In the genomic region with DNA sequence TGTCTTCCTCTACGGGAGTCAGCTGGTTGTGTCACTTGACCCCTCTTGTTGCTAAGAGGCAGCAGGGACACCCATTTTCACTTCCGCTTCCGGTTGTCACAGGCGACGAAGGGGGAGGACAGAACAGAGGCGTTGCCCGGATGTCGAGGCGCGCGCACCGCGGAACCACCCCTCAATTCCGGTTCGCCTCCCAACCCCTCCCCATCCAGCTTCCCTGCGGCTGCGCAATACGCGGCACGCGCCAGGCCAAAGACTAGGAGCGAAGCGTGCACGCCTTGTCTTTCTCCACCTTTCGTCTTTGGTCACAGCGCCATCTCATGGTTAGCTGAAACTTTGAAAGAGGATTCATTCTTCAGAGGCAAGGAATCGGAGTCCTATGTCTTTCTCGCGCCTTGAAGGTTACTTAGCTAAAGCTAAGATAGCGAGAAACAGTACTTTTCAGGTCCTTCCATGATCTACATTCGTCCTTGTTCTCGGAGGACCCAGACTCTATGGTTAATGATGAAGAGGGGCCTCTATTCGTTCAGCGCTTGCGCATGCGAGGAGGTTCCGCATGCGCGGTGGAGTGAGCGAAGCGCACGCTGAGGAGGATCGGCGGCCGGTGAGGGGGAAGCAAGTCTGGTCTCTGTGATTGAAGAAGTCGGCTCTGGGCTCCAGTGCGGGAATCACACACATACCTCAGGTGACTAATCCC, we compare ENCODE assay signal across 1 cellular context.
TF ChIP-seq lines count a peak whose summit lies in the region.

A gene (minus strand): TSS at position 30 of the 694 bp plus-strand sequence. CDS start 106 bp downstream, outside the sequence.
A gene (plus strand): TSS at position 554 of the 694 bp plus-strand sequence. CDS start 4,440 bp downstream, outside the sequence.

TF ChIP-seq in GM12878, 131 proteins besides CTCF, POLR2A, EP300 and RAD21 (continued from another document and continues in another):
- TF ChIP-seq, protein P1, sequence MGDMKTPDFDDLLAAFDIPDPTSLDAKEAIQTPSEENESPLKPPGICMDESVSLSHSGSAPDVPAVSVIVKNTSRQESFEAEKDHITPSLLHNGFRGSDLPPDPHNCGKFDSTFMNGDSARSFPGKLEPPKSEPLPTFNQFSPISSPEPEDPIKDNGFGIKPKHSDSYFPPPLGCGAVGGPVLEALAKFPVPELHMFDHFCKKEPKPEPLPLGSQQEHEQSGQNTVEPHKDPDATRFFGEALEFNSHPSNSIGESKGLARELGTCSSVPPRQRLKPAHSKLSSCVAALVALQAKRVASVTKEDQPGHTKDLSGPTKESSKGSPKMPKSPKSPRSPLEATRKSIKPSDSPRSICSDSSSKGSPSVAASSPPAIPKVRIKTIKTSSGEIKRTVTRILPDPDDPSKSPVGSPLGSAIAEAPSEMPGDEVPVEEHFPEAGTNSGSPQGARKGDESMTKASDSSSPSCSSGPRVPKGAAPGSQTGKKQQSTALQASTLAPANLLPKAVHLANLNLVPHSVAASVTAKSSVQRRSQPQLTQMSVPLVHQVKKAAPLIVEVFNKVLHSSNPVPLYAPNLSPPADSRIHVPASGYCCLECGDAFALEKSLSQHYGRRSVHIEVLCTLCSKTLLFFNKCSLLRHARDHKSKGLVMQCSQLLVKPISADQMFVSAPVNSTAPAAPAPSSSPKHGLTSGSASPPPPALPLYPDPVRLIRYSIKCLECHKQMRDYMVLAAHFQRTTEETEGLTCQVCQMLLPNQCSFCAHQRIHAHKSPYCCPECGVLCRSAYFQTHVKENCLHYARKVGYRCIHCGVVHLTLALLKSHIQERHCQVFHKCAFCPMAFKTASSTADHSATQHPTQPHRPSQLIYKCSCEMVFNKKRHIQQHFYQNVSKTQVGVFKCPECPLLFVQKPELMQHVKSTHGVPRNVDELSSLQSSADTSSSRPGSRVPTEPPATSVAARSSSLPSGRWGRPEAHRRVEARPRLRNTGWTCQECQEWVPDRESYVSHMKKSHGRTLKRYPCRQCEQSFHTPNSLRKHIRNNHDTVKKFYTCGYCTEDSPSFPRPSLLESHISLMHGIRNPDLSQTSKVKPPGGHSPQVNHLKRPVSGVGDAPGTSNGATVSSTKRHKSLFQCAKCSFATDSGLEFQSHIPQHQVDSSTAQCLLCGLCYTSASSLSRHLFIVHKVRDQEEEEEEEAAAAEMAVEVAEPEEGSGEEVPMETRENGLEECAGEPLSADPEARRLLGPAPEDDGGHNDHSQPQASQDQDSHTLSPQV (IDR thresholded peaks at IDR 0.05): no peak
- TF ChIP-seq CHD1 (IDR thresholded peaks at IDR 0.05; ENCODE audit: low read depth, low read length) (no peak), RELA (IDR thresholded peaks at IDR 0.05; ENCODE audit: borderline replicate concordance, partially characterized antibody) (peak; percentile 8), TCF3 (IDR thresholded peaks at IDR 0.05; ENCODE audit: borderline replicate concordance, insufficient read depth, low read depth, low read length) (0 out of 2 replicates have a peak, but pooled peaks have one; percentile 18), ZNF207 (IDR thresholded peaks at IDR 0.05; ENCODE audit: borderline replicate concordance) (peak; percentile 86; the same call in 1 of the 2 replicates), RBBP5 (conservative IDR thresholded peaks at IDR 0.05) (no peak), CREB1 (IDR thresholded peaks at IDR 0.05; ENCODE audit: low read depth) (peak; percentile 90), STAT1 (conservative IDR thresholded peaks at IDR 0.05) (0 out of 2 replicates have a peak, but pooled peaks have one; percentile 70), CHD2 (IDR thresholded peaks at IDR 0.05; ENCODE audit: borderline replicate concordance, low read depth, low read length) (peak; percentile 85), KLF5 (IDR thresholded peaks at IDR 0.05; ENCODE audit: partially characterized antibody) (peak; percentile 80), RAD51 (IDR thresholded peaks at IDR 0.05) (peak; percentile 98), IRF4 (IDR thresholded peaks at IDR 0.05; ENCODE audit: low read depth, low read length) (no peak), FOXM1 (IDR thresholded peaks at IDR 0.05; ENCODE audit: low read depth, low read length) (no peak), GATAD2B (conservative IDR thresholded peaks at IDR 0.05; ENCODE audit: low read depth) (no peak), MTA2 (IDR thresholded peaks at IDR 0.05; ENCODE audit: low read depth) (0 out of 2 replicates have a peak, but pooled peaks have one; percentile 9), IKZF2 (IDR thresholded peaks at IDR 0.05) (peak in 1 of 2 experiments; percentile 4; a peak in 1 of 4 replicates), ETV6 (conservative IDR thresholded peaks at IDR 0.05 in 1 of 2, IDR thresholded peaks at IDR 0.05 in 1 of 2; ENCODE audit: borderline replicate concordance in 1 of 2, low read depth in 1 of 2) (no peak), KDM1A (IDR thresholded peaks at IDR 0.05; ENCODE audit: borderline replicate concordance) (no peak), NRF1 (conservative IDR thresholded peaks at IDR 0.05; ENCODE audit: low read depth, low read length) (peak; percentile 94), POU2F2 (IDR thresholded peaks at IDR 0.05; ENCODE audit: borderline replicate concordance, low read depth, low read length) (peak; percentile 62; the same call in 2 of the 3 replicates), POLR2AphosphoS2 (IDR thresholded peaks at IDR 0.05; ENCODE audit: low read depth, low read length) (peak; percentile 83; the same call in 1 of the 2 replicates)
- TF ChIP-seq, protein P2, sequence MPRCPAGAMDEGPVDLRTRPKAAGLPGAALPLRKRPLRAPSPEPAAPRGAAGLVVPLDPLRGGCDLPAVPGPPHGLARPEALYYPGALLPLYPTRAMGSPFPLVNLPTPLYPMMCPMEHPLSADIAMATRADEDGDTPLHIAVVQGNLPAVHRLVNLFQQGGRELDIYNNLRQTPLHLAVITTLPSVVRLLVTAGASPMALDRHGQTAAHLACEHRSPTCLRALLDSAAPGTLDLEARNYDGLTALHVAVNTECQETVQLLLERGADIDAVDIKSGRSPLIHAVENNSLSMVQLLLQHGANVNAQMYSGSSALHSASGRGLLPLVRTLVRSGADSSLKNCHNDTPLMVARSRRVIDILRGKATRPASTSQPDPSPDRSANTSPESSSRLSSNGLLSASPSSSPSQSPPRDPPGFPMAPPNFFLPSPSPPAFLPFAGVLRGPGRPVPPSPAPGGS (IDR thresholded peaks at IDR 0.05; ENCODE audit: borderline replicate concordance, insufficient read depth, low read depth, low read length, poor library complexity, severe bottlenecking): no peak
- TF ChIP-seq, protein P3, sequence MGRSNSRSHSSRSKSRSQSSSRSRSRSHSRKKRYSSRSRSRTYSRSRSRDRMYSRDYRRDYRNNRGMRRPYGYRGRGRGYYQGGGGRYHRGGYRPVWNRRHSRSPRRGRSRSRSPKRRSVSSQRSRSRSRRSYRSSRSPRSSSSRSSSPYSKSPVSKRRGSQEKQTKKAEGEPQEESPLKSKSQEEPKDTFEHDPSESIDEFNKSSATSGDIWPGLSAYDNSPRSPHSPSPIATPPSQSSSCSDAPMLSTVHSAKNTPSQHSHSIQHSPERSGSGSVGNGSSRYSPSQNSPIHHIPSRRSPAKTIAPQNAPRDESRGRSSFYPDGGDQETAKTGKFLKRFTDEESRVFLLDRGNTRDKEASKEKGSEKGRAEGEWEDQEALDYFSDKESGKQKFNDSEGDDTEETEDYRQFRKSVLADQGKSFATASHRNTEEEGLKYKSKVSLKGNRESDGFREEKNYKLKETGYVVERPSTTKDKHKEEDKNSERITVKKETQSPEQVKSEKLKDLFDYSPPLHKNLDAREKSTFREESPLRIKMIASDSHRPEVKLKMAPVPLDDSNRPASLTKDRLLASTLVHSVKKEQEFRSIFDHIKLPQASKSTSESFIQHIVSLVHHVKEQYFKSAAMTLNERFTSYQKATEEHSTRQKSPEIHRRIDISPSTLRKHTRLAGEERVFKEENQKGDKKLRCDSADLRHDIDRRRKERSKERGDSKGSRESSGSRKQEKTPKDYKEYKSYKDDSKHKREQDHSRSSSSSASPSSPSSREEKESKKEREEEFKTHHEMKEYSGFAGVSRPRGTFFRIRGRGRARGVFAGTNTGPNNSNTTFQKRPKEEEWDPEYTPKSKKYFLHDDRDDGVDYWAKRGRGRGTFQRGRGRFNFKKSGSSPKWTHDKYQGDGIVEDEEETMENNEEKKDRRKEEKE (IDR thresholded peaks at IDR 0.05): no peak
- TF ChIP-seq, protein P4, sequence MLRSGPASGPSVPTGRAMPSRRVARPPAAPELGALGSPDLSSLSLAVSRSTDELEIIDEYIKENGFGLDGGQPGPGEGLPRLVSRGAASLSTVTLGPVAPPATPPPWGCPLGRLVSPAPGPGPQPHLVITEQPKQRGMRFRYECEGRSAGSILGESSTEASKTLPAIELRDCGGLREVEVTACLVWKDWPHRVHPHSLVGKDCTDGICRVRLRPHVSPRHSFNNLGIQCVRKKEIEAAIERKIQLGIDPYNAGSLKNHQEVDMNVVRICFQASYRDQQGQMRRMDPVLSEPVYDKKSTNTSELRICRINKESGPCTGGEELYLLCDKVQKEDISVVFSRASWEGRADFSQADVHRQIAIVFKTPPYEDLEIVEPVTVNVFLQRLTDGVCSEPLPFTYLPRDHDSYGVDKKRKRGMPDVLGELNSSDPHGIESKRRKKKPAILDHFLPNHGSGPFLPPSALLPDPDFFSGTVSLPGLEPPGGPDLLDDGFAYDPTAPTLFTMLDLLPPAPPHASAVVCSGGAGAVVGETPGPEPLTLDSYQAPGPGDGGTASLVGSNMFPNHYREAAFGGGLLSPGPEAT (IDR thresholded peaks at IDR 0.05; ENCODE audit: low read depth): peak; percentile 91
- TF ChIP-seq, protein P5, sequence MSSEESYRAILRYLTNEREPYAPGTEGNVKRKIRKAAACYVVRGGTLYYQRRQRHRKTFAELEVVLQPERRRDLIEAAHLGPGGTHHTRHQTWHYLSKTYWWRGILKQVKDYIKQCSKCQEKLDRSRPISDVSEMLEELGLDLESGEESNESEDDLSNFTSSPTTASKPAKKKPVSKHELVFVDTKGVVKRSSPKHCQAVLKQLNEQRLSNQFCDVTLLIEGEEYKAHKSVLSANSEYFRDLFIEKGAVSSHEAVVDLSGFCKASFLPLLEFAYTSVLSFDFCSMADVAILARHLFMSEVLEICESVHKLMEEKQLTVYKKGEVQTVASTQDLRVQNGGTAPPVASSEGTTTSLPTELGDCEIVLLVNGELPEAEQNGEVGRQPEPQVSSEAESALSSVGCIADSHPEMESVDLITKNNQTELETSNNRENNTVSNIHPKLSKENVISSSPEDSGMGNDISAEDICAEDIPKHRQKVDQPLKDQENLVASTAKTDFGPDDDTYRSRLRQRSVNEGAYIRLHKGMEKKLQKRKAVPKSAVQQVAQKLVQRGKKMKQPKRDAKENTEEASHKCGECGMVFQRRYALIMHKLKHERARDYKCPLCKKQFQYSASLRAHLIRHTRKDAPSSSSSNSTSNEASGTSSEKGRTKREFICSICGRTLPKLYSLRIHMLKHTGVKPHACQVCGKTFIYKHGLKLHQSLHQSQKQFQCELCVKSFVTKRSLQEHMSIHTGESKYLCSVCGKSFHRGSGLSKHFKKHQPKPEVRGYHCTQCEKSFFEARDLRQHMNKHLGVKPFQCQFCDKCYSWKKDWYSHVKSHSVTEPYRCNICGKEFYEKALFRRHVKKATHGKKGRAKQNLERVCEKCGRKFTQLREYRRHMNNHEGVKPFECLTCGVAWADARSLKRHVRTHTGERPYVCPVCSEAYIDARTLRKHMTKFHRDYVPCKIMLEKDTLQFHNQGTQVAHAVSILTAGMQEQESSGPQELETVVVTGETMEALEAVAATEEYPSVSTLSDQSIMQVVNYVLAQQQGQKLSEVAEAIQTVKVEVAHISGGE (CRISPR knock-in tag; IDR thresholded peaks at IDR 0.05): no peak
- TF ChIP-seq, protein P6, sequence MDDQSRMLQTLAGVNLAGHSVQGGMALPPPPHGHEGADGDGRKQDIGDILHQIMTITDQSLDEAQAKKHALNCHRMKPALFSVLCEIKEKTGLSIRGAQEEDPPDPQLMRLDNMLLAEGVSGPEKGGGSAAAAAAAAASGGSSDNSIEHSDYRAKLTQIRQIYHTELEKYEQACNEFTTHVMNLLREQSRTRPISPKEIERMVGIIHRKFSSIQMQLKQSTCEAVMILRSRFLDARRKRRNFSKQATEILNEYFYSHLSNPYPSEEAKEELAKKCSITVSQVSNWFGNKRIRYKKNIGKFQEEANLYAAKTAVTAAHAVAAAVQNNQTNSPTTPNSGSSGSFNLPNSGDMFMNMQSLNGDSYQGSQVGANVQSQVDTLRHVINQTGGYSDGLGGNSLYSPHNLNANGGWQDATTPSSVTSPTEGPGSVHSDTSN (IDR thresholded peaks at IDR 0.05; ENCODE audit: insufficient replicate concordance, low read depth, low read length): peak; percentile 65
- TF ChIP-seq, protein P7, sequence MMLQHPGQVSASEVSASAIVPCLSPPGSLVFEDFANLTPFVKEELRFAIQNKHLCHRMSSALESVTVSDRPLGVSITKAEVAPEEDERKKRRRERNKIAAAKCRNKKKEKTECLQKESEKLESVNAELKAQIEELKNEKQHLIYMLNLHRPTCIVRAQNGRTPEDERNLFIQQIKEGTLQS (IDR thresholded peaks at IDR 0.05; ENCODE audit: borderline replicate concordance, extremely low read depth, low read depth, low read length): peak; percentile 54; the same call in 1 of the 2 replicates
- TF ChIP-seq, protein P8, sequence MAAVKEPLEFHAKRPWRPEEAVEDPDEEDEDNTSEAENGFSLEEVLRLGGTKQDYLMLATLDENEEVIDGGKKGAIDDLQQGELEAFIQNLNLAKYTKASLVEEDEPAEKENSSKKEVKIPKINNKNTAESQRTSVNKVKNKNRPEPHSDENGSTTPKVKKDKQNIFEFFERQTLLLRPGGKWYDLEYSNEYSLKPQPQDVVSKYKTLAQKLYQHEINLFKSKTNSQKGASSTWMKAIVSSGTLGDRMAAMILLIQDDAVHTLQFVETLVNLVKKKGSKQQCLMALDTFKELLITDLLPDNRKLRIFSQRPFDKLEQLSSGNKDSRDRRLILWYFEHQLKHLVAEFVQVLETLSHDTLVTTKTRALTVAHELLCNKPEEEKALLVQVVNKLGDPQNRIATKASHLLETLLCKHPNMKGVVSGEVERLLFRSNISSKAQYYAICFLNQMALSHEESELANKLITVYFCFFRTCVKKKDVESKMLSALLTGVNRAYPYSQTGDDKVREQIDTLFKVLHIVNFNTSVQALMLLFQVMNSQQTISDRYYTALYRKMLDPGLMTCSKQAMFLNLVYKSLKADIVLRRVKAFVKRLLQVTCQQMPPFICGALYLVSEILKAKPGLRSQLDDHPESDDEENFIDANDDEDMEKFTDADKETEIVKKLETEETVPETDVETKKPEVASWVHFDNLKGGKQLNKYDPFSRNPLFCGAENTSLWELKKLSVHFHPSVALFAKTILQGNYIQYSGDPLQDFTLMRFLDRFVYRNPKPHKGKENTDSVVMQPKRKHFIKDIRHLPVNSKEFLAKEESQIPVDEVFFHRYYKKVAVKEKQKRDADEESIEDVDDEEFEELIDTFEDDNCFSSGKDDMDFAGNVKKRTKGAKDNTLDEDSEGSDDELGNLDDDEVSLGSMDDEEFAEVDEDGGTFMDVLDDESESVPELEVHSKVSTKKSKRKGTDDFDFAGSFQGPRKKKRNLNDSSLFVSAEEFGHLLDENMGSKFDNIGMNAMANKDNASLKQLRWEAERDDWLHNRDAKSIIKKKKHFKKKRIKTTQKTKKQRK (IDR thresholded peaks at IDR 0.05; ENCODE audit: low read depth, low read length): no peak
